In the genomic region with DNA sequence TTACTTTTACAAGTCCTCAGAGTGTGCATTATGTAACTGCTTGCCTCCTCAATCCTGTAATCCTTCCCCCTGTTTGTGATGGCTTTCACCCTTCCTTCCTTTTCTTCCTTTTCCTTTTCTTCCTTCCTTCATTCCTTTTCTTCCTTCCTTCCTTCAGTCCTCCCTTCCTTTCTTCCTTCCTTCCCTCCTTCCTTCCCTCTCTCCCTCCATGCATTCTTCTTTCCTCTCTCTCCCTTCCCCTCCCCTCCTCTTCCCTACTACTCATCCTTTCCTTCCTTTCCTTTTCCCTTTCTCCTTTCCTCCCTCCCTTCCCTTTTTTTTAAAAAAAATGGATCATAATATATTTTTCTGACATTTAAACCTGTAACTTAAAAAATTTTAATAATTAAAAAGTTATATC, we compare ENCODE assay signal across 22 cellular contexts. TPM values are rescaled to one million over a fixed set of nuclear protein-coding genes. Genes with fewer than 3 reads are reported as not detected.
"Had no signal": no experiment of that assay in that cellular context is flagged by ENCODE, and none has a peak within 500 bp of the region (broad histone marks: within the 10 kb centered on the region; RNA-seq: fewer than 3 reads in every experiment).

No MANE protein-coding gene starts in this region.

- H3K4me1 Mint-ChIP-seq: T-cell had no signal

- H3K27ac Mint-ChIP-seq: T-cell had no signal

- FAIRE-seq: HTR-8/SVneo had no signal

- H3K4me2 ChIP-seq: SK-N-SH had no signal

- H3K9me3 ChIP-seq: SK-N-SH had no signal

- H3K4me3 Mint-ChIP-seq: T-cell had no signal

- DNase-seq: Karpas-422, KG1, MM.1S, NCI-H1092 treated with DMSO at 0.1 percent for 48 hours, NCI-H1436, NCI-H187, NCI-H2029, NCI-H2081 treated with DMSO at 0.1 percent for 48 hours, NCI-H2171, NCI-H226, NCI-H446, NCI-H510A, NCI-H524 treated with DMSO at 0.1 percent for 48 hours, NCI-H69, NCI-H774, SHP77, SK-N-SH, SW 1271, T-cell had no signal

- ATAC-seq: T-cell had no signal

- H3K9ac ChIP-seq: SK-N-SH had no signal

- H3K27ac ChIP-seq: HL-60, RWPE1 had no signal

- H3K36me3 Mint-ChIP-seq: T-cell had no signal

RNA-seq across cellular contexts. Expression of a gene that starts 22.2 kb away (rescaled TPM):
- polyA plus RNA-seq: SK-N-SH had no signal
